Comparison of ENCODE assay signal across 9 cellular contexts in genomic region chr11:35162795-35163194, GRCh38. TPM values are rescaled to one million over a fixed set of nuclear protein-coding genes. Genes with fewer than 3 reads are reported as not detected.
DNase-seq lines count a peak whose midpoint lies in the region; ATAC-seq, FAIRE-seq and TF ChIP-seq lines count a peak whose summit lies in the region.
"Had no signal": no experiment of that assay in that cellular context is flagged by ENCODE, and none has a peak within 500 bp of the region (broad histone marks: within the 10 kb centered on the region; RNA-seq: fewer than 3 reads in every experiment).

No MANE protein-coding gene starts in this region.

- DNase-seq in GM12892 (ENCODE audit: insufficient read length), result no peak
- no peak for DNase-seq in RWPE2 (ENCODE audit: low spot score)
- no peak for DNase-seq in effector memory CD4-positive, alpha-beta T cell
- DNase-seq in DMS153 (lab: John Stamatoyannopoulos, UW), result no peak
- no peak for DNase-seq in HuH-7.5 (ENCODE audit: low spot score)
- no peak for DNase-seq in frontal cortex (ENCODE audit: low spot score in 2 of 2)
- DNase-seq: NCI-H2171 had no signal

- no peak for TF ChIP-seq CTCF in RWPE2 (IDR thresholded peaks at IDR 0.05; ENCODE audit: poor library complexity, severe bottlenecking)

- FAIRE-seq in GM12892 (lab: Jason Lieb, UNC) (peak; percentile 89), frontal cortex (lab: Jason Lieb, UNC) (no peak)

- H3K9me3 ChIP-seq in RWPE2 (ENCODE audit: severe bottlenecking), result no peaks in the 10 kb centered on the region
- no peaks in the 10 kb centered on the region for H3K9me3 ChIP-seq in effector memory CD4-positive, alpha-beta T cell (ENCODE audit: control insufficient read depth, low read length)

- TF ChIP-seq POLR2A in GM12892 (IDR thresholded peaks at IDR 0.05; ENCODE audit: low read depth, low read length), result peak; percentile 44

- H3K4me1 ChIP-seq in RWPE2 (ENCODE audit: insufficient read depth, poor library complexity, severe bottlenecking), result peaks cover 100% of the 10 kb centered on the region
- H3K4me1 ChIP-seq in effector memory CD4-positive, alpha-beta T cell (ENCODE audit: control insufficient read depth, insufficient read depth, low read length, poor library complexity, severe bottlenecking), result peaks cover 95% of the 10 kb centered on the region

- peak overlapping the region; percentile 99 for H3K27ac ChIP-seq in RWPE2 (ENCODE audit: poor library complexity, severe bottlenecking)
- peak overlapping the region; percentile 99 for H3K27ac ChIP-seq in effector memory CD4-positive, alpha-beta T cell (ENCODE audit: insufficient read depth, low read length, poor library complexity, severe bottlenecking)
- H3K27ac ChIP-seq in skin epidermis, result peak overlapping the region in 20 of 21 experiments; percentile 6 to 95 (median 71)

- peaks cover 55% of the 10 kb centered on the region for H3K36me3 ChIP-seq in RWPE2 (ENCODE audit: low read depth)
- peaks cover 12% of the 10 kb centered on the region for H3K36me3 ChIP-seq in effector memory CD4-positive, alpha-beta T cell (ENCODE audit: control insufficient read depth, insufficient read depth, low read length)

- ATAC-seq in RWPE2 (ENCODE audit: low read depth) (no peak), GM21576 (IDR thresholded peaks at IDR 0.05; ENCODE audit: unreplicated experiment) (no peak)

- no peaks in the 10 kb centered on the region for H3K27me3 ChIP-seq in RWPE2 (ENCODE audit: insufficient read depth, poor library complexity, severe bottlenecking)
- no peaks in the 10 kb centered on the region for H3K27me3 ChIP-seq in effector memory CD4-positive, alpha-beta T cell (replicated peaks; ENCODE audit: control insufficient read depth, insufficient read depth, low read length, poor library complexity, severe bottlenecking)

- H3K4me3 ChIP-seq in RWPE2 (ENCODE audit: severe bottlenecking) (no peak overlapping the region), skin epidermis (no peak overlapping the region)
- H3K4me3 ChIP-seq in effector memory CD4-positive, alpha-beta T cell (ENCODE audit: insufficient read depth, low read depth, low read length, poor library complexity, severe bottlenecking), result no peak overlapping the region

RNA-seq across cellular contexts. Expression of gene CD44, which starts 23.8 kb away (rescaled TPM):
- 449 TPM for polyA plus RNA-seq in GM12892 (2012; ENCODE audit: missing spikeins)
- 4.1 TPM for total RNA-seq in frontal cortex
